Comparison of ENCODE assay signal across 16 cellular contexts in the genomic region with DNA sequence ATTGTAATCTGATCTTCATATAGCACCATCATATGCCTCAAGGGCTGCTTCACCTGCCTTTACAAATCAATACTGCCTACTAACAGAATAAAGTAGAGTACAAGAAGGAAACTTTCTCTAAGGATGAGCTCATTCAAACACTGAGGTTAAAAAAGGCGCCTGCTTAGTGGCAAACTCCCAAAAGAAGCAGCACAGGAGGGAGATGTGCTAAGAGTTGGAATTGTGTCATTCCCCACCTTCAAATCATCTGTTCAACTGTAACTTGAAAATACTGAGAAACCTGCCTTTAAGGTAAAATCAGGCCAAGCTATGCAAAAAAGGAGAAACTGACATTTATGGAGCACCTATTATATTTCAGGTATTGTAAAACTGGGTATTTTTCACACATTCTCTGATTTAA.
"Had no signal": no experiment of that assay in that cellular context is flagged by ENCODE, and none has a peak within 500 bp of the region (broad histone marks: within the 10 kb centered on the region; RNA-seq: fewer than 3 reads in every experiment).

No MANE protein-coding gene starts in this region.

- H3K4me3 ChIP-seq: dorsolateral prefrontal cortex, lower lobe of right lung, pancreas, right lobe of liver, suprapubic skin, vagina had no signal

- H3K4me1 ChIP-seq: lower lobe of right lung, pancreas, right lobe of liver, suprapubic skin, vagina had no signal

- H3K27me3 ChIP-seq: dorsolateral prefrontal cortex, pancreas, right lobe of liver, suprapubic skin, vagina had no signal

- ATAC-seq: left ventricle myocardium superior; lower lobe of right lung; natural killer cell; pancreas; right lobe of liver; stimulated activated naive B cell treated with anti-CD40 and anti-IgM and Interleukin-4, amounts not matched to agents 10 μg/mL and 1 μg/mL and 100 μg/mL, for 72 hours had no signal

- H3K36me3 ChIP-seq: lower lobe of right lung, pancreas, right lobe of liver, suprapubic skin, vagina had no signal

- DNase-seq: effector CD4-positive, alpha-beta T cell; hypothalamus; immature natural killer cell; left ventricle myocardium superior; lower lobe of right lung; natural killer cell; pancreas; right lobe of liver; small intestine; stimulated activated CD4-positive, alpha-beta T cell treated with anti-CD3 and anti-CD28 coated beads, Interleukin-15, amount 100 ng/mL, for 24 hours; stimulated activated CD4-positive, alpha-beta T cell treated with anti-CD3 and anti-CD28 coated beads, Interleukin-2, amount 100 ng/mL, for 48 hours; stimulated activated naive B cell treated with anti-CD40 and anti-IgM and Interleukin-4, amounts not matched to agents 10 μg/mL and 1 μg/mL and 100 μg/mL, for 72 hours; trophoblast cell had no signal

- H3K27ac ChIP-seq: lower lobe of right lung, pancreas, right lobe of liver, suprapubic skin, vagina had no signal
